ENCODE assay signal across 9 cellular contexts in the genomic region with DNA sequence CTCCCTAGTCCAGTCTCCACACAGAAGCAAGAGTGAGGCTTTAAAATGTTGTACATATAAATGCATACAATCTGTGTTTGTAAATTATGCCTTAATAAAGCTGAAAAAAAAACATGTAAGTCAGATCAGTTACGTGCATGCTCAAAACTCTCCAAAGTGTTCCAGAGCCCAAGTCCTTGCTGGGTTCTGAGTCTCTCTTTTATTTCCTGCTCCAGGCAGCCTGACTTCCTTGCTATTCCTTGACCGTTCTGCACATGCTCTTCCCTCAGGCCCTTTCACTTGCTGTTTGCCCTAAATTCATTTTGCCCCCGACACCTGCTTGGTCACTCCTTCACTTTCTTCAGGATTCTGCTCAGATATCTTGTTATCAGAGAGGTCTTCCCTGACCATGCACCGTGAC.
"Had no signal": no experiment of that assay in that cellular context is flagged by ENCODE, and none has a peak within 500 bp of the region (broad histone marks: within the 10 kb centered on the region; RNA-seq: fewer than 3 reads in every experiment).

No MANE protein-coding gene starts in this region.

- H3K27ac ChIP-seq: GM23248, HL-60 had no signal

- ATAC-seq: HCT116, HepG2, K562 had no signal

- H3K27ac Mint-ChIP-seq: HFFc6 had no signal

- H2AFZ ChIP-seq: GM23248 had no signal

- FAIRE-seq: HepG2, K562 had no signal

- H3K9me3 Mint-ChIP-seq: HFFc6 had no signal

- H3K4me3 ChIP-seq: GM23248, HAP-1, K562 had no signal

- DNase-seq: GM23248, H7, HFFc6, IMR-90 had no signal

- H3K36me3 ChIP-seq: HAP-1 had no signal

- H3K9ac ChIP-seq: GM23248 had no signal

- H3K4me3 Mint-ChIP-seq: HFFc6 had no signal

- H3K9me3 ChIP-seq: HAP-1 had no signal
